27 cellular contexts compared by ENCODE assay signal in genomic region chr2:195626507-195626906, GRCh38.
"Had no signal": no experiment of that assay in that cellular context is flagged by ENCODE, and none has a peak within 500 bp of the region (broad histone marks: within the 10 kb centered on the region; RNA-seq: fewer than 3 reads in every experiment).

No MANE protein-coding gene starts in this region.

- H3K9ac ChIP-seq: parathyroid adenoma had no signal

- H3K4me3 Mint-ChIP-seq: natural killer cell had no signal

- H3K79me2 ChIP-seq: parathyroid adenoma had no signal

- ATAC-seq: heart right ventricle; left colon; lower lobe of right lung; natural killer cell; right lobe of liver; stimulated activated naive CD8-positive, alpha-beta T cell treated with anti-CD3 and anti-CD28 coated beads, Interleukin-15, Interleukin-2, amounts not matched to agents 100 U/mL and 50 U/mL, for 24 hours had no signal

- H3K36me3 ChIP-seq: esophagus muscularis mucosa, heart right ventricle, left ventricle myocardium inferior, lower lobe of right lung, right lobe of liver, tibial artery, upper lobe of left lung had no signal

- H3K27me3 ChIP-seq: esophagus muscularis mucosa, heart right ventricle, right lobe of liver, testis, tibial artery, upper lobe of left lung had no signal

- H3K27ac ChIP-seq: coronary artery, esophagus muscularis mucosa, heart right ventricle, left ventricle myocardium inferior, lower lobe of right lung, parathyroid adenoma, right lobe of liver, testis, tibial artery, upper lobe of left lung had no signal

- H3K4me3 ChIP-seq: coronary artery, esophagus muscularis mucosa, heart right ventricle, left ventricle myocardium inferior, lower lobe of right lung, right lobe of liver, testis, tibial artery, upper lobe of left lung had no signal

- H2AFZ ChIP-seq: parathyroid adenoma had no signal

- H3K9me3 ChIP-seq: esophagus muscularis mucosa, heart right ventricle, left ventricle myocardium inferior, lower lobe of right lung, right lobe of liver, testis, tibial artery, upper lobe of left lung had no signal

- H3K36me3 Mint-ChIP-seq: natural killer cell had no signal

- H3K4me1 ChIP-seq: esophagus muscularis mucosa, heart right ventricle, left ventricle myocardium inferior, lower lobe of right lung, parathyroid adenoma, right lobe of liver, testis, tibial artery, upper lobe of left lung had no signal

- DNase-seq: dermis blood vessel endothelial cell; effector memory CD4-positive, alpha-beta T cell; foreskin melanocyte; glutamatergic neuron; heart right ventricle; hippocampal formation; kidney glomerular epithelial cell; left colon; left ventricle myocardium inferior; lower lobe of right lung; natural killer cell; occipital lobe; right lobe of liver; small intestine; stimulated activated CD4-positive, alpha-beta T cell treated with anti-CD3 and anti-CD28 coated beads, Interleukin-12 subunit alpha, Interleukin-12 subunit beta, amount 100 ng/mL, for 4 hours; stimulated activated CD4-positive, alpha-beta T cell treated with anti-CD3 and anti-CD28 coated beads, Interleukin-1b, Interleukin-23, amount 100 ng/mL, for 48 hours; stimulated activated CD4-positive, alpha-beta T cell treated with anti-CD3 and anti-CD28 coated beads, Interleukin-4, amount 100 ng/mL, for 1 hour; stimulated activated CD8-positive, alpha-beta memory T cell treated with anti-CD3 and anti-CD28 coated beads, Interleukin-4, amount 100 ng/mL, for 48 hours; stimulated activated naive CD8-positive, alpha-beta T cell treated with anti-CD3 and anti-CD28 coated beads, Interleukin-15, Interleukin-2, amounts not matched to agents 100 U/mL and 50 U/mL, for 24 hours; substantia nigra; testis; tibial artery; upper lobe of left lung had no signal

- H3K27ac Mint-ChIP-seq: natural killer cell, progenitor cell of endocrine pancreas had no signal

- H3K9me3 Mint-ChIP-seq: natural killer cell had no signal

- H3K27me3 Mint-ChIP-seq: progenitor cell of endocrine pancreas had no signal
